In the genomic region with DNA sequence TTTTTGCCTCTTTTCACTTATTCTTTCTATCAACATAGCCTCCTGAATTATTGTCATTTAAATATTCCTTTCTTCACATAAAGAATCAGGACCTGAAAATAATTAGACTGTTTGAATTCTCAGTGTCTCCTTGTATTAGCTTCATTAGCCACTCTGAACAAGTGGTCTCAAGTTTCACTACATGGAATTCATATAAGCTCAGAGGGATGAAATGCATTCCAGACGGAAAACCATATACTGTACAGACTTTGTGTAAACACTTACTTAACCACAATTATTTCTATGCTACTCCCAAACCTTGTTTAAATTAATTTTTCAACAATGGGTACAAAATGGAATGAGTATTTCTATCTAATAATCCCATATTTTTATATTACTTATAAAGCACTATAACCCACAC, we compare ENCODE assay signal across 14 cellular contexts. TPM values are rescaled to one million over a fixed set of nuclear protein-coding genes. Genes with fewer than 3 reads are reported as not detected.
A peak's percentile ranks its signal among the peaks of the same experiment; 100 is the strongest.
DNase-seq lines count a peak whose midpoint lies in the region; FAIRE-seq and TF ChIP-seq lines count a peak whose summit lies in the region.
"Had no signal": no experiment of that assay in that cellular context is flagged by ENCODE, and none has a peak within 500 bp of the region (broad histone marks: within the 10 kb centered on the region; RNA-seq: fewer than 3 reads in every experiment).

No MANE protein-coding gene starts in this region.

- no peak for TF ChIP-seq POLR2A in esophagus muscularis mucosa (IDR thresholded peaks at IDR 0.05; ENCODE audit: low read depth)

- TF ChIP-seq CTCF in astrocyte (IDR thresholded peaks at IDR 0.05; ENCODE audit: insufficient read depth, low read depth, low read length) (no peak), A673 (conservative IDR thresholded peaks at IDR 0.05; ENCODE audit: low read depth, low read length) (no peak), esophagus muscularis mucosa (IDR thresholded peaks at IDR 0.05) (no peak)

- H3K4me2 ChIP-seq in astrocyte (ENCODE audit: low read length): peak overlapping the region; percentile 56

- H3K79me2 ChIP-seq in astrocyte (ENCODE audit: insufficient read depth, low read length): no peaks in the 10 kb centered on the region

- no peaks in the 10 kb centered on the region for H3K9me3 Mint-ChIP-seq in astrocyte (ENCODE audit: unreplicated experiment)
- H3K9me3 Mint-ChIP-seq: endodermal cell; stimulated activated effector memory CD8-positive, alpha-beta T cell treated with anti-CD3 and anti-CD28 coated beads, Interleukin-12 subunit alpha, Interleukin-12 subunit beta, amount 100 ng/mL, for 72 hours had no signal

- peak overlapping the region; percentile 30 for H3K9ac ChIP-seq in astrocyte (ENCODE audit: low read length)

- no peak overlapping the region for H3K4me3 Mint-ChIP-seq in astrocyte (ENCODE audit: unreplicated experiment)
- H3K4me3 Mint-ChIP-seq: endodermal cell; stimulated activated effector memory CD8-positive, alpha-beta T cell treated with anti-CD3 and anti-CD28 coated beads, Interleukin-12 subunit alpha, Interleukin-12 subunit beta, amount 100 ng/mL, for 72 hours had no signal

- H3K27me3 Mint-ChIP-seq in astrocyte (ENCODE audit: low read depth, unreplicated experiment): no peaks in the 10 kb centered on the region

- intact Hi-C loops in A673 (cut with micrococcal nuclease; ENCODE audit: unreplicated experiment) (no loop called here), esophagus muscularis mucosa (cut with DNase I) (no loop called here)

- no TSS peak for BruUV-seq in A673 (replicated peaks; lab: Mats Ljungman, UMichigan)

- H3K9me3 ChIP-seq in astrocyte (ENCODE audit: insufficient read depth, low read depth, low read length) (no peaks in the 10 kb centered on the region), A673 (ENCODE audit: low read depth, low read length, poor library complexity, severe bottlenecking) (no peaks in the 10 kb centered on the region), esophagus muscularis mucosa (no peaks in the 10 kb centered on the region)
- H3K9me3 ChIP-seq: BE2C, psoas muscle had no signal

- peak overlapping the region; percentile 82 for H3K27ac Mint-ChIP-seq in astrocyte (ENCODE audit: unreplicated experiment)
- H3K27ac Mint-ChIP-seq: endodermal cell; stimulated activated effector memory CD8-positive, alpha-beta T cell treated with anti-CD3 and anti-CD28 coated beads, Interleukin-12 subunit alpha, Interleukin-12 subunit beta, amount 100 ng/mL, for 72 hours had no signal

- no peaks in the 10 kb centered on the region for H3K27me3 ChIP-seq in astrocyte (ENCODE audit: insufficient read depth, low read length)
- no peaks in the 10 kb centered on the region for H3K27me3 ChIP-seq in A673 (replicated peaks; ENCODE audit: insufficient read depth, low read depth, low read length, poor library complexity)
- no peaks in the 10 kb centered on the region for H3K27me3 ChIP-seq in esophagus muscularis mucosa
- H3K27me3 ChIP-seq: BE2C had no signal

- no peak overlapping the region for H2AFZ ChIP-seq in astrocyte (ENCODE audit: low read depth, low read length)

- DNase-seq in DMS 273 (lab: John Stamatoyannopoulos, UW; ENCODE audit: unreplicated experiment) (peak; percentile 43), LHCN-M2 (ENCODE audit: low read depth) (peak; percentile 40), astrocyte (ENCODE audit: low read depth) (peak; percentile 90), iris pigment epithelial cell (ENCODE audit: low read depth) (peak; percentile 90), activated gamma-delta T cell treated with Interleukin-2 at 50 U/mL for 16 hours (no peak), germinal center (ENCODE audit: low spot score) (no peak), A673 (ENCODE audit: low spot score) (no peak), esophagus muscularis mucosa (ENCODE audit: extremely low spot score) (no peak)
- DNase-seq: amygdala, BE2C, endodermal cell, MV-4-11, psoas muscle had no signal

- H3K4me1 ChIP-seq in astrocyte (ENCODE audit: insufficient read depth, low read length) (peaks cover 19% of the 10 kb centered on the region), A673 (ENCODE audit: insufficient read depth, low read length, poor library complexity, severe bottlenecking) (no peaks in the 10 kb centered on the region), esophagus muscularis mucosa (no peaks in the 10 kb centered on the region)
- H3K4me1 ChIP-seq: BE2C, psoas muscle had no signal

- H3K4me1 Mint-ChIP-seq in astrocyte (ENCODE audit: low read depth, unreplicated experiment): peaks cover 19% of the 10 kb centered on the region
- H3K4me1 Mint-ChIP-seq: stimulated activated effector memory CD8-positive, alpha-beta T cell treated with anti-CD3 and anti-CD28 coated beads, Interleukin-12 subunit alpha, Interleukin-12 subunit beta, amount 100 ng/mL, for 72 hours had no signal

- H3K27ac ChIP-seq in astrocyte (ENCODE audit: low read depth, low read length): peak overlapping the region; percentile 40
- no peak overlapping the region for H3K27ac ChIP-seq in A673 (ENCODE audit: low read depth, low read length, poor library complexity, severe bottlenecking)
- H3K27ac ChIP-seq in esophagus muscularis mucosa (replicated peaks in 1 of 4): no peak overlapping the region
- H3K27ac ChIP-seq: psoas muscle had no signal

- H4K20me1 ChIP-seq in astrocyte (ENCODE audit: insufficient read depth, low read length): no peaks in the 10 kb centered on the region

- no peaks in the 10 kb centered on the region for H3K36me3 Mint-ChIP-seq in astrocyte (ENCODE audit: low read depth, unreplicated experiment)
- H3K36me3 Mint-ChIP-seq: stimulated activated effector memory CD8-positive, alpha-beta T cell treated with anti-CD3 and anti-CD28 coated beads, Interleukin-12 subunit alpha, Interleukin-12 subunit beta, amount 100 ng/mL, for 72 hours had no signal

- no peaks in the 10 kb centered on the region for H3K36me3 ChIP-seq in astrocyte (ENCODE audit: insufficient read depth, low read length)
- no peaks in the 10 kb centered on the region for H3K36me3 ChIP-seq in A673 (ENCODE audit: insufficient read depth, low read length, poor library complexity, severe bottlenecking)
- no peaks in the 10 kb centered on the region for H3K36me3 ChIP-seq in esophagus muscularis mucosa
- H3K36me3 ChIP-seq: BE2C had no signal

- H3K4me3 ChIP-seq in astrocyte (ENCODE audit: insufficient read depth, low read depth, low read length): no peak overlapping the region
- H3K4me3 ChIP-seq in A673 (ENCODE audit: low read depth, low read length, poor library complexity, severe bottlenecking): no peak overlapping the region
- no peak overlapping the region for H3K4me3 ChIP-seq in esophagus muscularis mucosa
- H3K4me3 ChIP-seq: psoas muscle had no signal

- WGBS in esophagus muscularis mucosa: 92% methylated on average over 1 of the region's 1 CpG

- CTCF ChIA-PET in A673 (lab: Charles Lee): no interaction called here

- POLR2A ChIA-PET in A673 (lab: Charles Lee; ENCODE audit: low non-redundant PET): interaction anchor here (0.7 kb wide), 1 partner anchor 9 kb away, joined by 3 read pairs; no protein-coding TSS in a partner anchor

- peak; percentile 71 for FAIRE-seq in astrocyte (lab: Jason Lieb, UNC)

- no peak for TF ChIP-seq EP300 in esophagus muscularis mucosa (IDR thresholded peaks at IDR 0.05)

RNA-seq across cellular contexts. Expression of gene CHN1, which starts 53.4 kb away (rescaled TPM):
- total RNA-seq in LHCN-M2 (2014; rRNA removed) (61.4 and 61.7 TPM in 2 replicates), astrocyte (23.9 and 28.8 TPM in 2 replicates), A673 (2021) (11.3 and 19.1 TPM in 2 replicates), esophagus muscularis mucosa (10 to 100 TPM; 23.2 to 32.3 (median 29.8) TPM)
- 41.3 TPM for polyA plus RNA-seq in LHCN-M2 (2012)

Comparison
In these comparisons a context has a peak if more than half of its experiments do, and no peak if none do; other contexts are left out.
1. DNase-seq: peak in DMS 273 (single experiment), LHCN-M2 (single experiment), astrocyte (single experiment) and iris pigment epithelial cell (single experiment); none in activated gamma-delta T cell treated with Interleukin-2 at 50 U/mL for 16 hours (single experiment), germinal center (single experiment), A673 (single experiment) and esophagus muscularis mucosa (single experiment).